ENCODE assay signal across 19 cellular contexts in genomic region chr18:5982332-5982731, GRCh38.
DNase-seq lines count a peak whose midpoint lies in the region; ATAC-seq and TF ChIP-seq lines count a peak whose summit lies in the region.
"Had no signal": no experiment of that assay in that cellular context is flagged by ENCODE, and none has a peak within 500 bp of the region (broad histone marks: within the 10 kb centered on the region; RNA-seq: fewer than 3 reads in every experiment).

No MANE protein-coding gene starts in this region.

- no peaks in the 10 kb centered on the region for H3K9me3 Mint-ChIP-seq in natural killer cell
- H3K9me3 Mint-ChIP-seq: activated B cell treated with CpG ODN at 0.5 μM for 24 hours; naive thymus-derived CD4-positive, alpha-beta T cell had no signal

- no peaks in the 10 kb centered on the region for H3K27me3 Mint-ChIP-seq in natural killer cell (ENCODE audit: low read depth in 2 of 2)
- H3K27me3 Mint-ChIP-seq: activated B cell treated with CpG ODN at 0.5 μM for 24 hours had no signal

- H3K36me3 ChIP-seq in spleen, result no peaks in the 10 kb centered on the region
- H3K36me3 ChIP-seq: adrenal gland had no signal

- no peak overlapping the region for H3K4me3 ChIP-seq in spleen
- H3K4me3 ChIP-seq: adrenal gland, K562 had no signal

- no peak overlapping the region for H3K4me3 Mint-ChIP-seq in natural killer cell
- H3K4me3 Mint-ChIP-seq: activated B cell treated with CpG ODN at 0.5 μM for 24 hours; naive thymus-derived CD4-positive, alpha-beta T cell had no signal

- WGBS in spleen, 5 donors, result 71 to 88% (median 76%) methylated on average over 3 of the region's 3 CpGs

- no peaks in the 10 kb centered on the region for H3K4me1 Mint-ChIP-seq in natural killer cell

- no peaks in the 10 kb centered on the region for H3K36me3 Mint-ChIP-seq in natural killer cell
- H3K36me3 Mint-ChIP-seq: naive thymus-derived CD4-positive, alpha-beta T cell had no signal

- no peaks in the 10 kb centered on the region for H3K4me1 ChIP-seq in spleen
- H3K4me1 ChIP-seq: adrenal gland had no signal

- ATAC-seq in GM18907 (IDR thresholded peaks at IDR 0.05; ENCODE audit: unreplicated experiment) (peak; percentile 39), GM21723 (IDR thresholded peaks at IDR 0.05; ENCODE audit: unreplicated experiment) (peak; percentile 36), HG03432 (IDR thresholded peaks at IDR 0.05; ENCODE audit: unreplicated experiment) (peak; percentile 56), Right ventricle myocardium inferior (no peak), natural killer cell (no peak)
- ATAC-seq: K562; naive thymus-derived CD4-positive, alpha-beta T cell had no signal

- no peaks in the 10 kb centered on the region for H3K27me3 ChIP-seq in spleen (replicated peaks in 1 of 7)
- H3K27me3 ChIP-seq: adrenal gland had no signal

- no peak for TF ChIP-seq POLR2A in spleen (IDR thresholded peaks at IDR 0.05)

- no peak overlapping the region for H3K27ac Mint-ChIP-seq in natural killer cell
- H3K27ac Mint-ChIP-seq: activated B cell treated with CpG ODN at 0.5 μM for 24 hours; naive thymus-derived CD4-positive, alpha-beta T cell had no signal

- DNase-seq in activated CD4-positive, alpha-beta T cell treated with anti-CD3 and anti-CD28 coated beads for 1 hour, result no peak
- no peak for DNase-seq in spleen
- no peak for DNase-seq in Right ventricle myocardium inferior (ENCODE audit: missing footprints)
- no peak for DNase-seq in natural killer cell
- DNase-seq: activated B cell treated with CpG ODN at 0.5 μM for 24 hours; activated effector memory CD4-positive, alpha-beta T cell treated with Interleukin-2 at 50 U/mL for 16 hours; adrenal gland; DMS 273 treated with DMSO at 0.1 percent for 48 hours; GOT3; naive thymus-derived CD4-positive, alpha-beta T cell; NCI-H1105 treated with DMSO at 0.1 percent for 48 hours; posterior cingulate gyrus; small intestine; stimulated activated naive CD4-positive, alpha-beta T cell treated with Interleukin-2 at 50 U/mL for 16 hours; trophoblast cell had no signal

- no peaks in the 10 kb centered on the region for H3K9me3 ChIP-seq in spleen
- H3K9me3 ChIP-seq: adrenal gland had no signal

- TF ChIP-seq CTCF in spleen (IDR thresholded peaks at IDR 0.05 in 8 of 11, conservative IDR thresholded peaks at IDR 0.05 in 3 of 11) (no peak), natural killer cell (IDR thresholded peaks at IDR 0.05) (no peak)

- H3K27ac ChIP-seq in spleen, result no peak overlapping the region
- H3K27ac ChIP-seq: adrenal gland had no signal

- intact Hi-C loops in spleen (cut with DNase I; ENCODE audit: low total_unique reads), result no loop called here
- intact Hi-C loops in Right ventricle myocardium inferior (cut with DNase I), result loop anchor here (5.0 kb wide), 2 partner anchors 75 to 150 kb away; no protein-coding TSS in a partner anchor
- intact Hi-C loops in natural killer cell (cut with micrococcal nuclease), result no loop called here

Comparison
In these comparisons a context has a peak if more than half of its experiments do, and no peak if none do; other contexts are left out.
1. ATAC-seq: peak in GM18907 (single experiment), GM21723 (single experiment) and HG03432 (single experiment); none in Right ventricle myocardium inferior (single experiment) and natural killer cell (0 of 3).